Comparison of ENCODE assay signal across 20 cellular contexts in the genomic region with DNA sequence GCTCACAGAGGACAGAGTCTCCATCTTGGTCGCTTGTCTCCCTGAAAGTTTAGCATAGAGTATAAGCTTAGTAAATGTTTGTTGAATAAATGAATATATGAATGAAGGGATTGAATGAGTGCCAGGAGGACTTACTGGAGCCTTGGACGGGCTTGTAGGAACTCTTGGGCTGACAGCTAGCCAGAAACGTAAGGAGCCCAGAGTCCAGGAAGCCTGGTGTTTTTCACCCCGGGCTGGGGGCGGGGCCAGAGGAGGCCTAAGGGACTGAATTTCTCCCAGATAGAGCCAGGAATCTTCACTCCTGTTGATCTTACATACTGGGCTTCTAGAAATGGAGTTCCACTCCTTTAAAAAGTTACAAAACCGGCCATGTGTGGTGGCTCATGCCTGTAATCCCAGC.
DNase-seq lines count a peak whose midpoint lies in the region; ATAC-seq and TF ChIP-seq lines count a peak whose summit lies in the region.
"Had no signal": no experiment of that assay in that cellular context is flagged by ENCODE, and none has a peak within 500 bp of the region (broad histone marks: within the 10 kb centered on the region; RNA-seq: fewer than 3 reads in every experiment).

No MANE protein-coding gene starts in this region.

- H3K4me2 ChIP-seq in neuronal stem cell (ENCODE audit: insufficient read depth, low read length, poor library complexity, severe bottlenecking) = no peak overlapping the region
- H3K4me2 ChIP-seq: BLaER1 had no signal

- peaks cover 13% of the 10 kb centered on the region for H3K27me3 Mint-ChIP-seq in activated CD4-positive, alpha-beta memory T cell treated with anti-CD3 and anti-CD28 coated beads for 36 hours

- POLR2A ChIA-PET in activated CD4-positive, alpha-beta memory T cell treated with anti-CD3 and anti-CD28 coated beads for 36 hours (lab: Charles Lee) = no interaction called here

- intact Hi-C loops in Right ventricle myocardium inferior (cut with DNase I) = no loop called here
- intact Hi-C loops in aorta (cut with DNase I) = no loop called here
- intact Hi-C loops in activated CD4-positive, alpha-beta memory T cell treated with anti-CD3 and anti-CD28 coated beads for 36 hours (cut with micrococcal nuclease) = no loop called here

- no peak overlapping the region for H3K18ac ChIP-seq in neuronal stem cell (ENCODE audit: low read length)

- CTCF ChIA-PET in activated CD4-positive, alpha-beta memory T cell treated with anti-CD3 and anti-CD28 coated beads for 36 hours (lab: Charles Lee) = no interaction called here

- H3K9ac ChIP-seq in neuronal stem cell (ENCODE audit: low read depth, low read length, poor library complexity) = no peak overlapping the region
- H3K9ac ChIP-seq: BLaER1 had no signal

- H2BK120ac ChIP-seq in neuronal stem cell (ENCODE audit: low read depth, low read length) = no peak overlapping the region

- no peak overlapping the region for H3K4me3 Mint-ChIP-seq in activated CD4-positive, alpha-beta memory T cell treated with anti-CD3 and anti-CD28 coated beads for 36 hours
- H3K4me3 Mint-ChIP-seq: activated CD8-positive, alpha-beta T cell treated with anti-CD3 and anti-CD28 coated beads, Interleukin-2, amount 10 ng/mL, durations not matched to agents 7 days and 5 days; activated naive CD4-positive, alpha-beta T cell treated with anti-CD3 and anti-CD28 coated beads, Interleukin-2, amount 10 ng/mL, durations not matched to agents 7 days and 5 days; activated T-cell treated with anti-CD3 and anti-CD28 coated beads, Interleukin-2, amount 50 U/mL, for 24 hours; WTC11 had no signal

- H4K91ac ChIP-seq in neuronal stem cell (ENCODE audit: low read depth, low read length, poor library complexity) = no peak overlapping the region

- H2BK5ac ChIP-seq in neuronal stem cell (ENCODE audit: low read length) = no peak overlapping the region

- WGBS in neuronal stem cell (ENCODE audit: extremely low coverage in 2 of 2, insufficient read length in 2 of 2, insufficient replicate concordance in 1 of 2), 2 donors = no CpG with 5 or more reads among the region's 6 CpGs
- 41 to 44% methylated on average over 6 of the region's 6 CpGs for WGBS in aorta, 2 donors

- H3K27me3 ChIP-seq in right atrium auricular region = no peaks in the 10 kb centered on the region
- peaks cover 0 to 3% (median 0%) of the 10 kb centered on the region in 3 experiments for H3K27me3 ChIP-seq in neuronal stem cell (ENCODE audit: control insufficient read depth in 3 of 3, insufficient read depth in 3 of 3, low read depth in 1 of 3, low read length in 3 of 3)
- H3K27me3 ChIP-seq in aorta (ENCODE audit: control insufficient read depth in 1 of 2, insufficient read depth in 2 of 2, low read length in 1 of 2) = peaks cover 0 to 2% of the 10 kb centered on the region in 2 donors
- H3K27me3 ChIP-seq: BLaER1, foreskin keratinocyte, tibial nerve had no signal

- H3K14ac ChIP-seq in neuronal stem cell (ENCODE audit: low read length) = no peak overlapping the region

- H2BK12ac ChIP-seq in neuronal stem cell (ENCODE audit: low read length) = no peak overlapping the region

- H3K36me3 ChIP-seq in right atrium auricular region = no peaks in the 10 kb centered on the region
- no peaks in the 10 kb centered on the region for H3K36me3 ChIP-seq in neuronal stem cell (replicated peaks in 1 of 2; ENCODE audit: control insufficient read depth in 2 of 2, insufficient read depth in 2 of 2, low read length in 2 of 2)
- no peaks in the 10 kb centered on the region for H3K36me3 ChIP-seq in aorta (ENCODE audit: control insufficient read depth in 1 of 2, insufficient read depth in 2 of 2, low read length in 1 of 2)
- H3K36me3 ChIP-seq: BLaER1, HAP-1, tibial nerve had no signal

- H2BK15ac ChIP-seq in neuronal stem cell (ENCODE audit: low read length) = no peak overlapping the region

- no peaks in the 10 kb centered on the region for H3K4me1 ChIP-seq in right atrium auricular region
- peaks cover 0 to 4% of the 10 kb centered on the region in 2 donors for H3K4me1 ChIP-seq in neuronal stem cell (ENCODE audit: control insufficient read depth in 2 of 2, insufficient read depth in 1 of 2, low read depth in 1 of 2, low read length in 2 of 2)
- H3K4me1 ChIP-seq in aorta (ENCODE audit: control insufficient read depth in 1 of 2, insufficient read depth in 2 of 2, low read length in 2 of 2) = no peaks in the 10 kb centered on the region
- H3K4me1 ChIP-seq: BLaER1, foreskin keratinocyte, HAP-1, tibial nerve had no signal

- H3K9me3 ChIP-seq in right atrium auricular region (peaks cover 0 to 5% of the 10 kb centered on the region in 2 donors), neuronal stem cell (replicated peaks in 1 of 2; ENCODE audit: control insufficient read depth in 2 of 2, insufficient read depth in 1 of 2, low read depth in 1 of 2, low read length in 2 of 2) (no peaks in the 10 kb centered on the region), aorta (ENCODE audit: control insufficient read depth, low read length) (peaks cover 7% of the 10 kb centered on the region)
- H3K9me3 ChIP-seq: BLaER1, HAP-1 had no signal

- H3K79me1 ChIP-seq in neuronal stem cell (ENCODE audit: low read depth, low read length) = no peaks in the 10 kb centered on the region

- H3K23ac ChIP-seq in neuronal stem cell (ENCODE audit: low read depth, low read length, poor library complexity) = no peak overlapping the region

- H2AFZ ChIP-seq in neuronal stem cell (ENCODE audit: low read length) = no peak overlapping the region

- H3K27ac ChIP-seq in right atrium auricular region (peak overlapping the region in 1 of 2 donors; percentile 32), neuronal stem cell (replicated peaks; ENCODE audit: low read length) (no peak overlapping the region), aorta (ENCODE audit: low read depth in 1 of 2, low read length in 2 of 2) (no peak overlapping the region)
- H3K27ac ChIP-seq: BLaER1, foreskin keratinocyte had no signal

- H3K27ac Mint-ChIP-seq in activated CD4-positive, alpha-beta memory T cell treated with anti-CD3 and anti-CD28 coated beads for 36 hours = no peak overlapping the region
- H3K27ac Mint-ChIP-seq: activated CD8-positive, alpha-beta T cell treated with anti-CD3 and anti-CD28 coated beads, Interleukin-2, amount 10 ng/mL, durations not matched to agents 7 days and 5 days; activated naive CD4-positive, alpha-beta T cell treated with anti-CD3 and anti-CD28 coated beads, Interleukin-2, amount 10 ng/mL, durations not matched to agents 7 days and 5 days; activated T-cell treated with anti-CD3 and anti-CD28 coated beads, Interleukin-2, amount 50 U/mL, for 24 hours; WTC11 had no signal

- DNase-seq in Right ventricle myocardium inferior (ENCODE audit: missing footprints) (peak; percentile 69), right atrium auricular region (ENCODE audit: low spot score) (no peak), fibroblast of villous mesenchyme (ENCODE audit: low read depth) (peak; percentile 27), neuronal stem cell (ENCODE audit: low spot score) (no peak), aorta (peak in 1 of 2 donors; percentile 57)
- no peak for DNase-seq in activated CD4-positive, alpha-beta memory T cell treated with anti-CD3 and anti-CD28 coated beads for 36 hours
- DNase-seq: activated CD8-positive, alpha-beta T cell treated with anti-CD3 and anti-CD28 coated beads, Interleukin-2, amount 10 ng/mL, durations not matched to agents 7 days and 5 days; activated naive CD4-positive, alpha-beta T cell treated with anti-CD3 and anti-CD28 coated beads, Interleukin-2, amount 10 ng/mL, durations not matched to agents 7 days and 5 days; activated T-cell treated with anti-CD3 and anti-CD28 coated beads, Interleukin-2, amount 50 U/mL, for 24 hours; foreskin keratinocyte; NCI-H1436 treated with DMSO at 0.1 percent for 48 hours; NCI-H2171 treated with DMSO at 0.1 percent for 48 hours; stimulated activated naive CD4-positive, alpha-beta T cell; T-helper 2 cell had no signal

- H3K4me3 ChIP-seq in right atrium auricular region (no peak overlapping the region), fibroblast of villous mesenchyme (ENCODE audit: low read depth, low read length) (no peak overlapping the region), neuronal stem cell (ENCODE audit: low read length in 2 of 2) (peak overlapping the region in 1 of 2 donors; percentile 33), aorta (ENCODE audit: low read length in 2 of 2) (no peak overlapping the region)
- H3K4me3 ChIP-seq: BLaER1, HAP-1, tibial nerve had no signal

- H3K9me3 Mint-ChIP-seq in activated CD4-positive, alpha-beta memory T cell treated with anti-CD3 and anti-CD28 coated beads for 36 hours = no peaks in the 10 kb centered on the region
- H3K9me3 Mint-ChIP-seq: activated T-cell treated with anti-CD3 and anti-CD28 coated beads, Interleukin-2, amount 50 U/mL, for 24 hours; WTC11 had no signal

- H2AK5ac ChIP-seq in neuronal stem cell (ENCODE audit: low read depth, low read length) = peak overlapping the region; percentile 20

- no peak overlapping the region for H4K8ac ChIP-seq in neuronal stem cell (ENCODE audit: low read depth, low read length)

- H3K36me3 Mint-ChIP-seq in activated CD4-positive, alpha-beta memory T cell treated with anti-CD3 and anti-CD28 coated beads for 36 hours = no peaks in the 10 kb centered on the region
- H3K36me3 Mint-ChIP-seq: activated naive CD4-positive, alpha-beta T cell treated with anti-CD3 and anti-CD28 coated beads, Interleukin-2, amount 10 ng/mL, durations not matched to agents 7 days and 5 days; WTC11 had no signal

- no peaks in the 10 kb centered on the region for H3K4me1 Mint-ChIP-seq in activated CD4-positive, alpha-beta memory T cell treated with anti-CD3 and anti-CD28 coated beads for 36 hours (ENCODE audit: low read depth)
- H3K4me1 Mint-ChIP-seq: activated naive CD4-positive, alpha-beta T cell treated with anti-CD3 and anti-CD28 coated beads, Interleukin-2, amount 10 ng/mL, durations not matched to agents 7 days and 5 days had no signal

- TF ChIP-seq CTCF in right atrium auricular region (IDR thresholded peaks at IDR 0.05) (no peak), fibroblast of villous mesenchyme (IDR thresholded peaks at IDR 0.05; ENCODE audit: insufficient read depth, low read depth, low read length) (no peak)

- peak; percentile 86 for ATAC-seq in Right ventricle myocardium inferior
- ATAC-seq in aorta (ENCODE audit: low FRiP score) = peak; percentile 49
- no peak for ATAC-seq in GM21447 (IDR thresholded peaks at IDR 0.05; ENCODE audit: unreplicated experiment)
- ATAC-seq in HG02763 (IDR thresholded peaks at IDR 0.05; ENCODE audit: unreplicated experiment) = no peak
- ATAC-seq: activated CD8-positive, alpha-beta T cell treated with anti-CD3 and anti-CD28 coated beads, Interleukin-2, amount 10 ng/mL, durations not matched to agents 7 days and 5 days; foreskin keratinocyte had no signal

- H3K4ac ChIP-seq in neuronal stem cell (ENCODE audit: low read length) = no peak overlapping the region

Comparison
In these comparisons a context has a peak if more than half of its experiments do, and no peak if none do; other contexts are left out.
1. DNase-seq: peak in Right ventricle myocardium inferior (single experiment) and fibroblast of villous mesenchyme (single experiment); none in right atrium auricular region (single experiment), neuronal stem cell (single experiment) and activated CD4-positive, alpha-beta memory T cell treated with anti-CD3 and anti-CD28 coated beads for 36 hours (single experiment).
2. ATAC-seq: peak in Right ventricle myocardium inferior (single experiment) and aorta (single experiment); none in GM21447 (single experiment) and HG02763 (single experiment).